In the genomic region with DNA sequence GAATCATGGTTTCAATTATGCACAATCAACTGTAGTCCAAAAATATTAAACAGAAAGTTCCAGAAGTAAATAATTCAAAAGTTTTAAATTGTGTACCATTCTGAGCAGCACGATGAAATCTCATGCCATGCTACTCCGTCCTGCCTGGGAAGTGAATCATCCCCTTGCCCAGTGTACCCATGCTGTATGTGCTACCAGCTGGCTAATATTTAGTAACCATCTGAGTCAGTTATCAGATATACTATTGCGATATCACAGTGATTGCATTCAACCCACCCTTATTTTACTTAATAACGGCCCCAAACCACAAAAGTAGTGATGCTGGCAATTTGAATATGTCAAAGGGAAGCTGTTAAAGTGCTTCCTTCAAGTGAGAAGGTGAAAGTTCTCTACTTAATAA, we compare ENCODE assay signal across 16 cellular contexts. TPM values are rescaled to one million over a fixed set of nuclear protein-coding genes. Genes with fewer than 3 reads are reported as not detected.
DNase-seq lines count a peak whose midpoint lies in the region; ATAC-seq and TF ChIP-seq lines count a peak whose summit lies in the region.
"Had no signal": no experiment of that assay in that cellular context is flagged by ENCODE, and none has a peak within 500 bp of the region (broad histone marks: within the 10 kb centered on the region; RNA-seq: fewer than 3 reads in every experiment).

No MANE protein-coding gene starts in this region.

- TF ChIP-seq CTCF in prostate gland (IDR thresholded peaks at IDR 0.05): no peak

- H3K9me3 ChIP-seq in adipocyte (ENCODE audit: control insufficient read depth, low read length) (no peaks in the 10 kb centered on the region), prostate gland (no peaks in the 10 kb centered on the region)
- H3K9me3 ChIP-seq: MG63, uterus had no signal

- in situ Hi-C loops in ACHN (cut with HindIII; ENCODE audit: low pct_ligation_motif_present, low pct_unique_long_range_greater_than_20kb, low sequenced_read_pairs): no loop called here

- H3K27me3 ChIP-seq in adipocyte (replicated peaks; ENCODE audit: control insufficient read depth, insufficient read depth, low read length): no peaks in the 10 kb centered on the region
- no peaks in the 10 kb centered on the region for H3K27me3 ChIP-seq in prostate gland (replicated peaks; ENCODE audit: insufficient read depth)
- H3K27me3 ChIP-seq: MG63, uterus had no signal

- H3K36me3 ChIP-seq in adipocyte (ENCODE audit: control insufficient read depth, insufficient read depth, low read length, severe bottlenecking) (peaks cover 5% of the 10 kb centered on the region), prostate gland (no peaks in the 10 kb centered on the region)
- H3K36me3 ChIP-seq: MG63, uterus had no signal

- H3K4me1 ChIP-seq in adipocyte (ENCODE audit: control insufficient read depth, insufficient read depth, low read length): peaks cover 28% of the 10 kb centered on the region
- H3K4me1 ChIP-seq in prostate gland (replicated peaks): no peaks in the 10 kb centered on the region
- H3K4me1 ChIP-seq: uterus had no signal

- TF ChIP-seq POLR2A in prostate gland (IDR thresholded peaks at IDR 0.05): no peak

- H3K27ac ChIP-seq in prostate gland: no peak overlapping the region
- H3K27ac ChIP-seq: uterus had no signal

- intact Hi-C loops in prostate gland (cut with DNase I): no loop called here

- H3K9ac ChIP-seq in adipocyte (ENCODE audit: low read length): no peak overlapping the region

- 85% methylated on average over 4 of the region's 4 CpGs for WGBS in prostate gland

- H3K4me3 ChIP-seq in adipocyte (ENCODE audit: low read length): no peak overlapping the region
- H3K4me3 ChIP-seq in prostate gland: no peak overlapping the region
- H3K4me3 ChIP-seq: MG63, uterus had no signal

- ATAC-seq in GM18870 (IDR thresholded peaks at IDR 0.05; ENCODE audit: unreplicated experiment) (no peak), GM18511 (IDR thresholded peaks at IDR 0.05; ENCODE audit: unreplicated experiment) (no peak)
- ATAC-seq: activated T-helper 17 cell treated with anti-CD3 and anti-CD28 coated beads, Interleukin-2, amount 50 U/mL, for 72 hours; WTC11 had no signal

- DNase-seq in ACHN (peak; percentile 9), HS-5 (ENCODE audit: low read depth) (peak; percentile 29), adipocyte (ENCODE audit: low read depth) (peak; percentile 17), iris pigment epithelial cell (ENCODE audit: low read depth) (peak; percentile 12), NCI-H1105 (lab: John Stamatoyannopoulos, UW) (no peak), prostate gland (ENCODE audit: low spot score) (no peak)
- DNase-seq: anterior cingulate cortex, MG63, NCI-H2081, NCI-H524 treated with DMSO at 0.1 percent for 48 hours, nephron progenitor cell, uterus had no signal

RNA-seq across cellular contexts. Expression of a gene that starts 56.2 kb away (rescaled TPM):
- 10 to 100 TPM; 22.2 to 38.6 TPM for total RNA-seq in prostate gland

Comparison
In these comparisons a context has a peak if more than half of its experiments do, and no peak if none do; other contexts are left out.
1. DNase-seq: peak in ACHN (single experiment), HS-5 (single experiment), adipocyte (single experiment) and iris pigment epithelial cell (single experiment); none in NCI-H1105 (single experiment) and prostate gland (single experiment).